ENCODE assay signal across 2 cellular contexts in the genomic region with DNA sequence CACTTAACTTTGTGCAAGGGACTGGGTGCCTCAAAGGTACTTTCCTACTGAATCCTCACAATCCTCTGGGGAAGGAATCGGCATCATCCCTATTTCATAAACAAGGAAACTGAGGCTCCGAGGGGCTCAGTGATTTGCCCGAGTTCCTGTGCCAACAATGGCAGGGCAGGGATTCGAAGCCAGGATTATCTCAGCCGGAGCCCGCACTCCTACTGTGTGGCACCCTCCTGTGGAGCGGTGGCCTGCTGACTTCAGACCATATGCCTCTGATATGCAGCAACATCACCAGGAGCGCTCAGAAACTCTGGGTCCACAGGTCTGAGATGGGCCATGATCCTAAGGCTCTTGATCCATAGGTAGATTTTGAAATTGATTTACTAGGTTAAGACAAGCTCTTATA.
TF ChIP-seq lines count a peak whose summit lies in the region.

No MANE protein-coding gene starts in this region.

TF ChIP-seq in GM23338, 12 proteins besides CTCF, POLR2A, EP300 and RAD21 (continues in another document):
- TF ChIP-seq, protein P1, sequence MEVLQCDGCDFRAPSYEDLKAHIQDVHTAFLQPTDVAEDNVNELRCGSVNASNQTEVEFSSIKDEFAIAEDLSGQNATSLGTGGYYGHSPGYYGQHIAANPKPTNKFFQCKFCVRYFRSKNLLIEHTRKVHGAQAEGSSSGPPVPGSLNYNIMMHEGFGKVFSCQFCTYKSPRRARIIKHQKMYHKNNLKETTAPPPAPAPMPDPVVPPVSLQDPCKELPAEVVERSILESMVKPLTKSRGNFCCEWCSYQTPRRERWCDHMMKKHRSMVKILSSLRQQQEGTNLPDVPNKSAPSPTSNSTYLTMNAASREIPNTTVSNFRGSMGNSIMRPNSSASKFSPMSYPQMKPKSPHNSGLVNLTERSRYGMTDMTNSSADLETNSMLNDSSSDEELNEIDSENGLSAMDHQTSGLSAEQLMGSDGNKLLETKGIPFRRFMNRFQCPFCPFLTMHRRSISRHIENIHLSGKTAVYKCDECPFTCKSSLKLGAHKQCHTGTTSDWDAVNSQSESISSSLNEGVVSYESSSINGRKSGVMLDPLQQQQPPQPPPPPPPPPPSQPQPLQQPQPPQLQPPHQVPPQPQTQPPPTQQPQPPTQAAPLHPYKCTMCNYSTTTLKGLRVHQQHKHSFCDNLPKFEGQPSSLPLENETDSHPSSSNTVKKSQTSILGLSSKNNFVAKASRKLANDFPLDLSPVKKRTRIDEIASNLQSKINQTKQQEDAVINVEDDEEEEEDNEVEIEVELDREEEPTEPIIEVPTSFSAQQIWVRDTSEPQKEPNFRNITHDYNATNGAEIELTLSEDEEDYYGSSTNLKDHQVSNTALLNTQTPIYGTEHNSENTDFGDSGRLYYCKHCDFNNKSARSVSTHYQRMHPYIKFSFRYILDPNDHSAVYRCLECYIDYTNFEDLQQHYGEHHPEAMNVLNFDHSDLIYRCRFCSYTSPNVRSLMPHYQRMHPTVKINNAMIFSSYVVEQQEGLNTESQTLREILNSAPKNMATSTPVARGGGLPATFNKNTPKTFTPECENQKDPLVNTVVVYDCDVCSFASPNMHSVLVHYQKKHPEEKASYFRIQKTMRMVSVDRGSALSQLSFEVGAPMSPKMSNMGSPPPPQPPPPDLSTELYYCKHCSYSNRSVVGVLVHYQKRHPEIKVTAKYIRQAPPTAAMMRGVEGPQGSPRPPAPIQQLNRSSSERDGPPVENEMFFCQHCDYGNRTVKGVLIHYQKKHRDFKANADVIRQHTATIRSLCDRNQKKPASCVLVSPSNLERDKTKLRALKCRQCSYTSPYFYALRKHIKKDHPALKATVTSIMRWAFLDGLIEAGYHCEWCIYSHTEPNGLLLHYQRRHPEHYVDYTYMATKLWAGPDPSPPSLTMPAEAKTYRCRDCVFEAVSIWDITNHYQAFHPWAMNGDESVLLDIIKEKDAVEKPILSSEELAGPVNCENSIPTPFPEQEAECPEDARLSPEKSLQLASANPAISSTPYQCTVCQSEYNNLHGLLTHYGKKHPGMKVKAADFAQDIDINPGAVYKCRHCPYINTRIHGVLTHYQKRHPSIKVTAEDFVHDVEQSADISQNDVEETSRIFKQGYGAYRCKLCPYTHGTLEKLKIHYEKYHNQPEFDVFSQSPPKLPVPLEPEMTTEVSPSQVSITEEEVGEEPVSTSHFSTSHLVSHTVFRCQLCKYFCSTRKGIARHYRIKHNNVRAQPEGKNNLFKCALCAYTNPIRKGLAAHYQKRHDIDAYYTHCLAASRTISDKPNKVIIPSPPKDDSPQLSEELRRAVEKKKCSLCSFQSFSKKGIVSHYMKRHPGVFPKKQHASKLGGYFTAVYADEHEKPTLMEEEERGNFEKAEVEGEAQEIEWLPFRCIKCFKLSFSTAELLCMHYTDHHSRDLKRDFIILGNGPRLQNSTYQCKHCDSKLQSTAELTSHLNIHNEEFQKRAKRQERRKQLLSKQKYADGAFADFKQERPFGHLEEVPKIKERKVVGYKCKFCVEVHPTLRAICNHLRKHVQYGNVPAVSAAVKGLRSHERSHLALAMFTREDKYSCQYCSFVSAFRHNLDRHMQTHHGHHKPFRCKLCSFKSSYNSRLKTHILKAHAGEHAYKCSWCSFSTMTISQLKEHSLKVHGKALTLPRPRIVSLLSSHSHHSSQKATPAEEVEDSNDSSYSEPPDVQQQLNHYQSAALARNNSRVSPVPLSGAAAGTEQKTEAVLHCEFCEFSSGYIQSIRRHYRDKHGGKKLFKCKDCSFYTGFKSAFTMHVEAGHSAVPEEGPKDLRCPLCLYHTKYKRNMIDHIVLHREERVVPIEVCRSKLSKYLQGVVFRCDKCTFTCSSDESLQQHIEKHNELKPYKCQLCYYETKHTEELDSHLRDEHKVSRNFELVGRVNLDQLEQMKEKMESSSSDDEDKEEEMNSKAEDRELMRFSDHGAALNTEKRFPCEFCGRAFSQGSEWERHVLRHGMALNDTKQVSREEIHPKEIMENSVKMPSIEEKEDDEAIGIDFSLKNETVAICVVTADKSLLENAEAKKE (CRISPR knock-in tag; IDR thresholded peaks at IDR 0.05): no peak
- TF ChIP-seq JUNB (IDR thresholded peaks at IDR 0.05; ENCODE audit: unreplicated experiment) (no peak), NANOG (IDR thresholded peaks at IDR 0.05; ENCODE audit: borderline replicate concordance) (no peak), EZH2phosphoT487 (IDR thresholded peaks at IDR 0.05; ENCODE audit: unreplicated experiment) (no peak), ZNF331 (CRISPR knock-in tag; IDR thresholded peaks at IDR 0.05; ENCODE audit: low read depth) (no peak), CREB1 (CRISPR knock-in tag; IDR thresholded peaks at IDR 0.05; ENCODE audit: low read depth) (no peak), ZNF114 (CRISPR knock-in tag; IDR thresholded peaks at IDR 0.05) (no peak), POLR2AphosphoS5 (IDR thresholded peaks at IDR 0.05; ENCODE audit: low read depth) (no peak)
- TF ChIP-seq, protein P2, sequence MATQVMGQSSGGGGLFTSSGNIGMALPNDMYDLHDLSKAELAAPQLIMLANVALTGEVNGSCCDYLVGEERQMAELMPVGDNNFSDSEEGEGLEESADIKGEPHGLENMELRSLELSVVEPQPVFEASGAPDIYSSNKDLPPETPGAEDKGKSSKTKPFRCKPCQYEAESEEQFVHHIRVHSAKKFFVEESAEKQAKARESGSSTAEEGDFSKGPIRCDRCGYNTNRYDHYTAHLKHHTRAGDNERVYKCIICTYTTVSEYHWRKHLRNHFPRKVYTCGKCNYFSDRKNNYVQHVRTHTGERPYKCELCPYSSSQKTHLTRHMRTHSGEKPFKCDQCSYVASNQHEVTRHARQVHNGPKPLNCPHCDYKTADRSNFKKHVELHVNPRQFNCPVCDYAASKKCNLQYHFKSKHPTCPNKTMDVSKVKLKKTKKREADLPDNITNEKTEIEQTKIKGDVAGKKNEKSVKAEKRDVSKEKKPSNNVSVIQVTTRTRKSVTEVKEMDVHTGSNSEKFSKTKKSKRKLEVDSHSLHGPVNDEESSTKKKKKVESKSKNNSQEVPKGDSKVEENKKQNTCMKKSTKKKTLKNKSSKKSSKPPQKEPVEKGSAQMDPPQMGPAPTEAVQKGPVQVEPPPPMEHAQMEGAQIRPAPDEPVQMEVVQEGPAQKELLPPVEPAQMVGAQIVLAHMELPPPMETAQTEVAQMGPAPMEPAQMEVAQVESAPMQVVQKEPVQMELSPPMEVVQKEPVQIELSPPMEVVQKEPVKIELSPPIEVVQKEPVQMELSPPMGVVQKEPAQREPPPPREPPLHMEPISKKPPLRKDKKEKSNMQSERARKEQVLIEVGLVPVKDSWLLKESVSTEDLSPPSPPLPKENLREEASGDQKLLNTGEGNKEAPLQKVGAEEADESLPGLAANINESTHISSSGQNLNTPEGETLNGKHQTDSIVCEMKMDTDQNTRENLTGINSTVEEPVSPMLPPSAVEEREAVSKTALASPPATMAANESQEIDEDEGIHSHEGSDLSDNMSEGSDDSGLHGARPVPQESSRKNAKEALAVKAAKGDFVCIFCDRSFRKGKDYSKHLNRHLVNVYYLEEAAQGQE (IDR thresholded peaks at IDR 0.05; ENCODE audit: unreplicated experiment): no peak
- TF ChIP-seq, protein P3, sequence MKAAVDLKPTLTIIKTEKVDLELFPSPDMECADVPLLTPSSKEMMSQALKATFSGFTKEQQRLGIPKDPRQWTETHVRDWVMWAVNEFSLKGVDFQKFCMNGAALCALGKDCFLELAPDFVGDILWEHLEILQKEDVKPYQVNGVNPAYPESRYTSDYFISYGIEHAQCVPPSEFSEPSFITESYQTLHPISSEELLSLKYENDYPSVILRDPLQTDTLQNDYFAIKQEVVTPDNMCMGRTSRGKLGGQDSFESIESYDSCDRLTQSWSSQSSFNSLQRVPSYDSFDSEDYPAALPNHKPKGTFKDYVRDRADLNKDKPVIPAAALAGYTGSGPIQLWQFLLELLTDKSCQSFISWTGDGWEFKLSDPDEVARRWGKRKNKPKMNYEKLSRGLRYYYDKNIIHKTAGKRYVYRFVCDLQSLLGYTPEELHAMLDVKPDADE (IDR thresholded peaks at IDR 0.05): no peak

TF ChIP-seq in K562, 482 proteins besides CTCF, POLR2A, EP300 and RAD21:
- TF ChIP-seq, protein P4, sequence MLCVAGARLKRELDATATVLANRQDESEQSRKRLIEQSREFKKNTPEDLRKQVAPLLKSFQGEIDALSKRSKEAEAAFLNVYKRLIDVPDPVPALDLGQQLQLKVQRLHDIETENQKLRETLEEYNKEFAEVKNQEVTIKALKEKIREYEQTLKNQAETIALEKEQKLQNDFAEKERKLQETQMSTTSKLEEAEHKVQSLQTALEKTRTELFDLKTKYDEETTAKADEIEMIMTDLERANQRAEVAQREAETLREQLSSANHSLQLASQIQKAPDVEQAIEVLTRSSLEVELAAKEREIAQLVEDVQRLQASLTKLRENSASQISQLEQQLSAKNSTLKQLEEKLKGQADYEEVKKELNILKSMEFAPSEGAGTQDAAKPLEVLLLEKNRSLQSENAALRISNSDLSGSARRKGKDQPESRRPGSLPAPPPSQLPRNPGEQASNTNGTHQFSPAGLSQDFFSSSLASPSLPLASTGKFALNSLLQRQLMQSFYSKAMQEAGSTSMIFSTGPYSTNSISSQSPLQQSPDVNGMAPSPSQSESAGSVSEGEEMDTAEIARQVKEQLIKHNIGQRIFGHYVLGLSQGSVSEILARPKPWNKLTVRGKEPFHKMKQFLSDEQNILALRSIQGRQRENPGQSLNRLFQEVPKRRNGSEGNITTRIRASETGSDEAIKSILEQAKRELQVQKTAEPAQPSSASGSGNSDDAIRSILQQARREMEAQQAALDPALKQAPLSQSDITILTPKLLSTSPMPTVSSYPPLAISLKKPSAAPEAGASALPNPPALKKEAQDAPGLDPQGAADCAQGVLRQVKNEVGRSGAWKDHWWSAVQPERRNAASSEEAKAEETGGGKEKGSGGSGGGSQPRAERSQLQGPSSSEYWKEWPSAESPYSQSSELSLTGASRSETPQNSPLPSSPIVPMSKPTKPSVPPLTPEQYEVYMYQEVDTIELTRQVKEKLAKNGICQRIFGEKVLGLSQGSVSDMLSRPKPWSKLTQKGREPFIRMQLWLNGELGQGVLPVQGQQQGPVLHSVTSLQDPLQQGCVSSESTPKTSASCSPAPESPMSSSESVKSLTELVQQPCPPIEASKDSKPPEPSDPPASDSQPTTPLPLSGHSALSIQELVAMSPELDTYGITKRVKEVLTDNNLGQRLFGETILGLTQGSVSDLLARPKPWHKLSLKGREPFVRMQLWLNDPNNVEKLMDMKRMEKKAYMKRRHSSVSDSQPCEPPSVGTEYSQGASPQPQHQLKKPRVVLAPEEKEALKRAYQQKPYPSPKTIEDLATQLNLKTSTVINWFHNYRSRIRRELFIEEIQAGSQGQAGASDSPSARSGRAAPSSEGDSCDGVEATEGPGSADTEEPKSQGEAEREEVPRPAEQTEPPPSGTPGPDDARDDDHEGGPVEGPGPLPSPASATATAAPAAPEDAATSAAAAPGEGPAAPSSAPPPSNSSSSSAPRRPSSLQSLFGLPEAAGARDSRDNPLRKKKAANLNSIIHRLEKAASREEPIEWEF (CRISPR knock-in tag; IDR thresholded peaks at IDR 0.05): no peak
- no peak for TF ChIP-seq BCL6 (CRISPR knock-in tag; IDR thresholded peaks at IDR 0.05)
- no peak for TF ChIP-seq MTA3 (IDR thresholded peaks at IDR 0.05; ENCODE audit: borderline replicate concordance)
- no peak for TF ChIP-seq ETV6 (IDR thresholded peaks at IDR 0.05; ENCODE audit: borderline replicate concordance in 1 of 2, low read depth in 2 of 2, low read length in 1 of 2)
- no peak for TF ChIP-seq ETV6 (CRISPR knock-in tag; IDR thresholded peaks at IDR 0.05; ENCODE audit: borderline replicate concordance)
- TF ChIP-seq ILF3 (IDR thresholded peaks at IDR 0.05; ENCODE audit: borderline replicate concordance): no peak
- no peak for TF ChIP-seq HDGF (IDR thresholded peaks at IDR 0.05)
- no peak for TF ChIP-seq HMG20B (CRISPR knock-in tag; IDR thresholded peaks at IDR 0.05)
- TF ChIP-seq ZKSCAN1 (IDR thresholded peaks at IDR 0.05; ENCODE audit: low read depth, low read length): 0 out of 2 replicates have a peak, but pooled peaks have one; percentile 41
- no peak for TF ChIP-seq ZFPM2 (CRISPR knock-in tag; IDR thresholded peaks at IDR 0.05)
